Comparison of ENCODE assay signal across 18 cellular contexts in genomic region chr12:113109872-113110623, GRCh38. TPM values are rescaled to one million over a fixed set of nuclear protein-coding genes. Genes with fewer than 3 reads are reported as not detected.
DNase-seq lines count a peak whose midpoint lies in the region; ATAC-seq, FAIRE-seq and TF ChIP-seq lines count a peak whose summit lies in the region.
"Had no signal": no experiment of that assay in that cellular context is flagged by ENCODE, and none has a peak within 500 bp of the region (broad histone marks: within the 10 kb centered on the region; RNA-seq: fewer than 3 reads in every experiment).

No MANE protein-coding gene starts in this region.

- ATAC-seq in CD8-positive, alpha-beta T cell: peak; percentile 71

- H3K4me1 Mint-ChIP-seq in CD8-positive, alpha-beta T cell (ENCODE audit: low read depth): peaks cover 19% of the 10 kb centered on the region
- H3K4me1 Mint-ChIP-seq in activated CD4-positive, alpha-beta T cell treated with anti-CD3 and anti-CD28 coated beads, Interleukin-2, amount 10 ng/mL, durations not matched to agents 7 days and 5 days: peaks cover 6% of the 10 kb centered on the region

- no peak overlapping the region for H3K27ac ChIP-seq in CD8-positive, alpha-beta T cell (ENCODE audit: low read depth, low read length)
- H3K27ac ChIP-seq in neuronal stem cell (replicated peaks; ENCODE audit: low read length): no peak overlapping the region
- H3K27ac ChIP-seq: SJCRH30 had no signal

- H2BK15ac ChIP-seq in neuronal stem cell (ENCODE audit: low read length): no peak overlapping the region

- H3K36me3 ChIP-seq in CD8-positive, alpha-beta T cell (ENCODE audit: insufficient read depth, low read length): no peaks in the 10 kb centered on the region
- H3K36me3 ChIP-seq in bronchial epithelial cell (ENCODE audit: control insufficient read depth, insufficient read depth, low read length): no peaks in the 10 kb centered on the region
- no peaks in the 10 kb centered on the region for H3K36me3 ChIP-seq in neuronal stem cell (replicated peaks in 1 of 2; ENCODE audit: control insufficient read depth in 2 of 2, insufficient read depth in 2 of 2, low read length in 2 of 2)
- H3K36me3 ChIP-seq: SJCRH30 had no signal

- no peak overlapping the region for H3K18ac ChIP-seq in neuronal stem cell (ENCODE audit: low read length)

- no peak overlapping the region for H3K4me3 Mint-ChIP-seq in CD8-positive, alpha-beta T cell
- H3K4me3 Mint-ChIP-seq in activated CD4-positive, alpha-beta T cell treated with anti-CD3 and anti-CD28 coated beads, Interleukin-2, amount 10 ng/mL, durations not matched to agents 7 days and 5 days: no peak overlapping the region
- H3K4me3 Mint-ChIP-seq: B cell had no signal

- H2AFZ ChIP-seq in neuronal stem cell (ENCODE audit: low read length): no peak overlapping the region

- no peak overlapping the region for H3K4me2 ChIP-seq in neuronal stem cell (ENCODE audit: insufficient read depth, low read length, poor library complexity, severe bottlenecking)

- peak; percentile 55 for FAIRE-seq in bronchial epithelial cell (lab: Jason Lieb, UNC)

- no peaks in the 10 kb centered on the region for H3K27me3 Mint-ChIP-seq in CD8-positive, alpha-beta T cell (ENCODE audit: low read depth)
- no peaks in the 10 kb centered on the region for H3K27me3 Mint-ChIP-seq in activated CD4-positive, alpha-beta T cell treated with anti-CD3 and anti-CD28 coated beads, Interleukin-2, amount 10 ng/mL, durations not matched to agents 7 days and 5 days

- no peak overlapping the region for H3K4ac ChIP-seq in neuronal stem cell (ENCODE audit: low read length)

- no peak overlapping the region for H2AK5ac ChIP-seq in neuronal stem cell (ENCODE audit: low read depth, low read length)

- H3K36me3 Mint-ChIP-seq in CD8-positive, alpha-beta T cell: no peaks in the 10 kb centered on the region
- H3K36me3 Mint-ChIP-seq in activated CD4-positive, alpha-beta T cell treated with anti-CD3 and anti-CD28 coated beads, Interleukin-2, amount 10 ng/mL, durations not matched to agents 7 days and 5 days (ENCODE audit: low read depth): no peaks in the 10 kb centered on the region

- no peak overlapping the region for H2BK12ac ChIP-seq in neuronal stem cell (ENCODE audit: low read length)

- no peak for TF ChIP-seq CTCF in CD8-positive, alpha-beta T cell (IDR thresholded peaks at IDR 0.05)
- no peak for TF ChIP-seq CTCF in bronchial epithelial cell (IDR thresholded peaks at IDR 0.05; ENCODE audit: insufficient read depth, low read length, severe bottlenecking)

- H4K91ac ChIP-seq in neuronal stem cell (ENCODE audit: low read depth, low read length, poor library complexity): no peak overlapping the region

- H3K27ac Mint-ChIP-seq in CD8-positive, alpha-beta T cell: peak overlapping the region; percentile 82
- H3K27ac Mint-ChIP-seq in activated CD4-positive, alpha-beta T cell treated with anti-CD3 and anti-CD28 coated beads, Interleukin-2, amount 10 ng/mL, durations not matched to agents 7 days and 5 days: no peak overlapping the region
- H3K27ac Mint-ChIP-seq: B cell had no signal

- CTCF ChIA-PET in CD8-positive, alpha-beta T cell (lab: Charles Lee): interaction anchor here (1.1 to 1.5 kb wide), 4 partner anchors 11 to 61 kb away, joined by 3 to 5 read pairs (median 4); no protein-coding TSS in a partner anchor
- CTCF ChIA-PET in activated CD4-positive, alpha-beta T cell treated with anti-CD3 and anti-CD28 coated beads, Interleukin-2, amount 10 ng/mL, durations not matched to agents 7 days and 5 days (lab: Charles Lee): interaction anchor here (0.7 kb wide), 1 partner anchor 249 kb away, joined by 3 read pairs; no protein-coding TSS in a partner anchor

- no peak overlapping the region for H3K14ac ChIP-seq in neuronal stem cell (ENCODE audit: low read length)

- H3K79me1 ChIP-seq in neuronal stem cell (ENCODE audit: low read depth, low read length): no peaks in the 10 kb centered on the region

- H3K4me1 ChIP-seq in CD8-positive, alpha-beta T cell (ENCODE audit: insufficient read depth, low read length): no peaks in the 10 kb centered on the region
- peaks cover 0 to 1% of the 10 kb centered on the region in 2 donors for H3K4me1 ChIP-seq in neuronal stem cell (ENCODE audit: control insufficient read depth in 2 of 2, insufficient read depth in 1 of 2, low read depth in 1 of 2, low read length in 2 of 2)
- H3K4me1 ChIP-seq: SJCRH30 had no signal

- DNase-seq in CD8-positive, alpha-beta T cell: peak in 1 of 7 experiments; percentile 13
- DNase-seq in NCI-H69 (lab: John Stamatoyannopoulos, UW): peak; percentile 72
- DNase-seq in bronchial epithelial cell (ENCODE audit: low read depth): no peak
- no peak for DNase-seq in neuronal stem cell (ENCODE audit: low spot score)
- DNase-seq in activated CD4-positive, alpha-beta T cell treated with anti-CD3 and anti-CD28 coated beads, Interleukin-2, amount 10 ng/mL, durations not matched to agents 7 days and 5 days: no peak
- no peak for DNase-seq in DMS 273 (lab: John Stamatoyannopoulos, UW; ENCODE audit: unreplicated experiment)
- no peak for DNase-seq in NCI-H2029 treated with DMSO at 0.1 percent for 48 hours (lab: John Stamatoyannopoulos, UW)
- DNase-seq: DMS 273 treated with DMSO at 0.1 percent for 48 hours, KG1, NCI-H1092 treated with DMSO at 0.1 percent for 48 hours, NCI-H1694, NCI-H446, NCI-H774, SJCRH30 had no signal

- no peak overlapping the region for H3K23ac ChIP-seq in neuronal stem cell (ENCODE audit: low read depth, low read length, poor library complexity)

- no peaks in the 10 kb centered on the region for H3K9me3 ChIP-seq in CD8-positive, alpha-beta T cell (ENCODE audit: low read length)
- H3K9me3 ChIP-seq in neuronal stem cell (replicated peaks in 1 of 2; ENCODE audit: control insufficient read depth in 2 of 2, insufficient read depth in 1 of 2, low read depth in 1 of 2, low read length in 2 of 2): no peaks in the 10 kb centered on the region
- H3K9me3 ChIP-seq: SJCRH30 had no signal

- intact Hi-C loops in CD8-positive, alpha-beta T cell (cut with DNase I, micrococcal nuclease): no loop called here

- H2BK120ac ChIP-seq in neuronal stem cell (ENCODE audit: low read depth, low read length): peak overlapping the region; percentile 62

- no peak overlapping the region for H3K9ac ChIP-seq in neuronal stem cell (ENCODE audit: low read depth, low read length, poor library complexity)

- no peaks in the 10 kb centered on the region for H3K9me3 Mint-ChIP-seq in CD8-positive, alpha-beta T cell
- H3K9me3 Mint-ChIP-seq in activated CD4-positive, alpha-beta T cell treated with anti-CD3 and anti-CD28 coated beads, Interleukin-2, amount 10 ng/mL, durations not matched to agents 7 days and 5 days: no peaks in the 10 kb centered on the region

- WGBS in neuronal stem cell (ENCODE audit: extremely low coverage in 2 of 2, insufficient read length in 2 of 2, insufficient replicate concordance in 1 of 2), 2 donors: no CpG with 5 or more reads among the region's 7 CpGs

- no peak overlapping the region for H4K8ac ChIP-seq in neuronal stem cell (ENCODE audit: low read depth, low read length)

- no peak overlapping the region for H2BK5ac ChIP-seq in neuronal stem cell (ENCODE audit: low read length)

- no peaks in the 10 kb centered on the region for H3K27me3 ChIP-seq in CD8-positive, alpha-beta T cell (ENCODE audit: insufficient read depth, low read length)
- peaks cover 4% of the 10 kb centered on the region for H3K27me3 ChIP-seq in bronchial epithelial cell (ENCODE audit: control insufficient read depth, insufficient read depth, low read length)
- H3K27me3 ChIP-seq in neuronal stem cell (ENCODE audit: control insufficient read depth in 3 of 3, insufficient read depth in 3 of 3, low read depth in 1 of 3, low read length in 3 of 3): peaks cover 0 to 30% (median 0%) of the 10 kb centered on the region in 3 experiments

- H3K4me3 ChIP-seq in CD8-positive, alpha-beta T cell (ENCODE audit: low read depth, low read length): no peak overlapping the region
- H3K4me3 ChIP-seq in bronchial epithelial cell (ENCODE audit: low read depth, low read length) (no peak overlapping the region), neuronal stem cell (ENCODE audit: low read length in 2 of 2) (no peak overlapping the region)
- H3K4me3 ChIP-seq: SJCRH30 had no signal

- POLR2A ChIA-PET in CD8-positive, alpha-beta T cell (lab: Charles Lee): no interaction called here
- POLR2A ChIA-PET in activated CD4-positive, alpha-beta T cell treated with anti-CD3 and anti-CD28 coated beads, Interleukin-2, amount 10 ng/mL, durations not matched to agents 7 days and 5 days (lab: Charles Lee): no interaction called here

RNA-seq across cellular contexts. Expression of gene RASAL1, which starts 25.5 kb away (rescaled TPM):
- 1 to 10 TPM; 2.3 to 2.8 TPM for total RNA-seq in CD8-positive, alpha-beta T cell
- total RNA-seq in bronchial epithelial cell: 0.26 and 2.3 TPM in 2 replicates
- polyA plus RNA-seq in neuronal stem cell (2013, experiment 1 of 2): 0.26 TPM
- polyA plus RNA-seq in neuronal stem cell (2013, experiment 2 of 2): 0.19 TPM
- total RNA-seq in activated CD4-positive, alpha-beta T cell treated with anti-CD3 and anti-CD28 coated beads, Interleukin-2, amount 10 ng/mL, durations not matched to agents 7 days and 5 days: under 1 TPM; 0.20 to 0.40 TPM
- total RNA-seq: M059J, RPMI7951, SJCRH30 had no signal

RNA-seq across cellular contexts. Expression of gene CFAP73, which starts 39.5 kb away (rescaled TPM):
- under 1 TPM; 0.54 to 0.86 TPM for total RNA-seq in CD8-positive, alpha-beta T cell
- total RNA-seq in bronchial epithelial cell: not detected in 2 replicates
- polyA plus RNA-seq in neuronal stem cell (2013, experiment 1 of 2): 0.22 TPM
- polyA plus RNA-seq in neuronal stem cell (2013, experiment 2 of 2): 0.19 TPM
- under 1 TPM; 0.37 to 0.42 TPM for total RNA-seq in activated CD4-positive, alpha-beta T cell treated with anti-CD3 and anti-CD28 coated beads, Interleukin-2, amount 10 ng/mL, durations not matched to agents 7 days and 5 days
- total RNA-seq: H4, M059J, RPMI7951, SJCRH30 had no signal

RNA-seq across cellular contexts. Expression of gene DTX1, which starts 53.5 kb away (rescaled TPM):
- total RNA-seq in CD8-positive, alpha-beta T cell: 1 to 10 TPM; 4.6 to 4.7 TPM
- total RNA-seq in bronchial epithelial cell: not detected in 2 replicates
- 8.5 TPM for polyA plus RNA-seq in neuronal stem cell (2013, experiment 1 of 2)
- 8.4 TPM for polyA plus RNA-seq in neuronal stem cell (2013, experiment 2 of 2)
- total RNA-seq in activated CD4-positive, alpha-beta T cell treated with anti-CD3 and anti-CD28 coated beads, Interleukin-2, amount 10 ng/mL, durations not matched to agents 7 days and 5 days: under 1 TPM; 0.15 to 0.25 TPM
- total RNA-seq: M059J, RPMI7951, SJCRH30 had no signal
